Comparison of ENCODE assay signal across 21 cellular contexts in genomic region chr4:141462361-141462760, GRCh38.
DNase-seq lines count a peak whose midpoint lies in the region; ATAC-seq and TF ChIP-seq lines count a peak whose summit lies in the region.
"Had no signal": no experiment of that assay in that cellular context is flagged by ENCODE, and none has a peak within 500 bp of the region (broad histone marks: within the 10 kb centered on the region; RNA-seq: fewer than 3 reads in every experiment).

No MANE protein-coding gene starts in this region.

- in situ Hi-C loops in GM23248 (cut with MboI): no loop called here

- TF ChIP-seq CTCF in RWPE1 (conservative IDR thresholded peaks at IDR 0.05; ENCODE audit: low read depth) (no peak), epithelial cell of esophagus (IDR thresholded peaks at IDR 0.05; ENCODE audit: insufficient read depth, low read depth, low read length, missing control alignments) (no peak)

- no peak overlapping the region for H3K9ac ChIP-seq in GM23248

- no peaks in the 10 kb centered on the region for H4K20me1 ChIP-seq in GM23248 (ENCODE audit: insufficient read depth)

- H3K27ac ChIP-seq in GM23248 (no peak overlapping the region), RWPE1 (no peak overlapping the region)
- H3K27ac ChIP-seq: SK-N-MC had no signal

- no peak for ATAC-seq in GM19324 (IDR thresholded peaks at IDR 0.05; ENCODE audit: low FRiP score, unreplicated experiment)
- ATAC-seq: CD8-positive, alpha-beta T cell had no signal

- H3K4me3 ChIP-seq in GM23248 (no peak overlapping the region), epithelial cell of esophagus (ENCODE audit: low read length) (no peak overlapping the region)
- H3K4me3 ChIP-seq: SK-N-MC had no signal

- DNase-seq in GM23248: peak; percentile 57
- DNase-seq in RWPE1 (ENCODE audit: low spot score): peak; percentile 25
- peak; percentile 74 for DNase-seq in epithelial cell of esophagus (ENCODE audit: low read depth)
- DNase-seq in renal cortical epithelial cell (ENCODE audit: low read depth): peak; percentile 43
- DNase-seq in LoVo (ENCODE audit: low spot score): no peak
- DNase-seq in amniotic stem cell (lab: John Stamatoyannopoulos, UW): no peak
- DNase-seq: C1 segment of cervical spinal cord; CD8-positive, alpha-beta T cell; DND-41; GDM1; MV-4-11; NCI-H1105 treated with DMSO at 0.1 percent for 48 hours; NCI-H1694; NCI-H2081 treated with DMSO at 0.1 percent for 48 hours; NCI-H2171 treated with DMSO at 0.1 percent for 48 hours; NCI-H446; NCI-H526; SHP77; SW 1271 had no signal

- H3K4me2 ChIP-seq in GM23248 (ENCODE audit: unreplicated experiment): no peak overlapping the region

- no peaks in the 10 kb centered on the region for H3K9me3 ChIP-seq in GM23248 (ENCODE audit: low read depth)

- WGBS in GM23248 (ENCODE audit: low coverage in 1 of 2, low lambda C conversion rate in 2 of 2, missing lambda C conversion rate in 2 of 2), 2 experiments: 64 to 76% methylated on average over 2 of the region's 2 CpGs

- H3K79me2 ChIP-seq in GM23248 (ENCODE audit: insufficient read depth): no peaks in the 10 kb centered on the region

- H2AFZ ChIP-seq in GM23248: no peak overlapping the region

- H3K4me1 ChIP-seq in GM23248 (ENCODE audit: insufficient read depth): peaks cover 5% of the 10 kb centered on the region; the same call in 1 of the 2 replicates

- no peaks in the 10 kb centered on the region for H3K9me2 ChIP-seq in GM23248 (ENCODE audit: insufficient read depth)

- H3K36me3 ChIP-seq in GM23248 (ENCODE audit: low read depth): no peaks in the 10 kb centered on the region

- no peaks in the 10 kb centered on the region for H3F3A ChIP-seq in GM23248 (ENCODE audit: insufficient read depth)

- CTCF ChIA-PET in RWPE1 (lab: Yijun Ruan, JAX): interaction anchor here (0.9 kb wide), 1 partner anchor 78 kb away, joined by 3 read pairs; no protein-coding TSS in a partner anchor

- no peaks in the 10 kb centered on the region for H3K27me3 ChIP-seq in GM23248 (replicated peaks; ENCODE audit: insufficient read depth)

- POLR2A ChIA-PET in RWPE1 (lab: Yijun Ruan, JAX; ENCODE audit: low non-redundant PET): no interaction called here

Comparison
In these comparisons a context has a peak if more than half of its experiments do, and no peak if none do; other contexts are left out.
1. DNase-seq: peak in GM23248 (single experiment), RWPE1 (single experiment), epithelial cell of esophagus (single experiment) and renal cortical epithelial cell (single experiment); none in LoVo (single experiment) and amniotic stem cell (single experiment).